In the genomic region with DNA sequence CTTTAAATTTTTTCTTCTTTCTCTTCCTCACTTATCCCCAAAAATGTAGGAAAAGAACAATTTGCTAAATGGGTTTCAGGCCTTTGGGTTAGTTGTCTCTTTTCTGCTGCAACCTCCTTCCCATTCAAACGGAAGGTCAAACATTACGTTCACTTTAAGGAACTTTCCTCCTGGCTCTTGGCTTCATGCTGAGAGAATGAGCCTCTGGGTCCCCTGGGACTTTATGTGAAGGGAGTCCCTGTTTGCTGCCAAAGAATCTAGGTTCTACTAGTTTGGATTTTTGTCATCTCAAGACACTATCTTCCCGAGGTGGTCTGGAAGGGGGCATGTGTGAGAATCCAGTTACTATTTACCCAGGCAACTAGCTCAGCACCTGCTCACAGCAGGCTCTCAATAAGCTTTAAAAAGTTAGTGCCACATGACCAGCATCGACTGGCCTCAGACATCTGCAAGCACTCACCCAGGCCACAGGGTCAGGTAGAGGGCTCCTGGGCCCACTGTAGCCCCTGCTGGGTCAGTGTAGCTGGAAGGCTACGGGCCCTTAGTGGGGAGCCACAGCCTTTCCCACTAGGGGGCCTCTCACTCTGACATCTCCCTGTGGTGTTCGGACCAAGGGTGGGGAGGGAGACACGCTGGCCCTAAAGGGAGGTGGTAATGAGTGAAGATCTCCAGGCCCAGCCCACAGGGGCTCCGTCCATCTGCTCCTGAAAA, we compare ENCODE assay signal across 11 cellular contexts. TPM values are rescaled to one million over a fixed set of nuclear protein-coding genes. Genes with fewer than 3 reads are reported as not detected.
DNase-seq lines count a peak whose midpoint lies in the region; ATAC-seq and TF ChIP-seq lines count a peak whose summit lies in the region.
"Had no signal": no experiment of that assay in that cellular context is flagged by ENCODE, and none has a peak within 500 bp of the region (broad histone marks: within the 10 kb centered on the region; RNA-seq: fewer than 3 reads in every experiment).

No MANE protein-coding gene starts in this region.

- peak in 7 of 12 donors; percentile 16 to 38 (median 27) for TF ChIP-seq CTCF in heart left ventricle (IDR thresholded peaks at IDR 0.05)
- peak; percentile 12 for TF ChIP-seq CTCF in fibroblast of the aortic adventitia (IDR thresholded peaks at IDR 0.05; ENCODE audit: insufficient read depth, low read length)
- TF ChIP-seq CTCF in gastroesophageal sphincter (IDR thresholded peaks at IDR 0.05): peak in 1 of 4 experiments; percentile 26
- TF ChIP-seq CTCF in hepatocyte (IDR thresholded peaks at IDR 0.05; ENCODE audit: poor library complexity): no peak

- peak overlapping the region in 10 of 12 donors; percentile 40 to 78 (median 51) for H3K27ac ChIP-seq in heart left ventricle
- peak overlapping the region; percentile 46 for H3K27ac ChIP-seq in temporal lobe (ENCODE audit: low read depth, low read length)
- H3K27ac ChIP-seq in gastroesophageal sphincter: peak overlapping the region in 2 of 4 donors; percentile 64 to 77
- no peak overlapping the region for H3K27ac ChIP-seq in hepatocyte
- H3K27ac ChIP-seq: tibial nerve had no signal

- 23 to 45% (median 39%) methylated on average over 5 to 8 of the region's 8 CpGs for WGBS in heart left ventricle, 4 donors
- WGBS in gastroesophageal sphincter (ENCODE audit: low coverage in 1 of 2), 2 donors: 24 to 50% methylated on average over 3 of the region's 8 CpGs
- 65% methylated on average over 8 of the region's 8 CpGs for WGBS in hepatocyte (ENCODE audit: low lambda C conversion rate, missing lambda C conversion rate)

- DNase-seq in heart left ventricle: no peak
- no peak for DNase-seq in Right ventricle myocardium inferior (ENCODE audit: missing footprints)
- DNase-seq in SK-MEL-5 (ENCODE audit: low read depth, low spot score): peak; percentile 55
- DNase-seq in fibroblast of the aortic adventitia (ENCODE audit: low read depth): no peak
- no peak for DNase-seq in hepatocyte (ENCODE audit: low spot score)
- DNase-seq: activated CD8-positive, alpha-beta memory T cell treated with anti-CD3 and anti-CD28 coated beads, Interleukin-2, amount 50 U/mL, for 4 hours; NCI-H1930 had no signal

- no peaks in the 10 kb centered on the region for H3K79me2 ChIP-seq in hepatocyte

- H3K27me3 ChIP-seq in heart left ventricle (no peaks in the 10 kb centered on the region), gastroesophageal sphincter (no peaks in the 10 kb centered on the region), hepatocyte (no peaks in the 10 kb centered on the region)
- H3K27me3 ChIP-seq: tibial nerve had no signal

- H3K36me3 ChIP-seq in heart left ventricle (peaks cover 0 to 3% (median 0%) of the 10 kb centered on the region in 9 donors), gastroesophageal sphincter (peaks cover 0 to 33% of the 10 kb centered on the region in 2 donors), hepatocyte (replicated peaks; ENCODE audit: insufficient read depth, low read depth) (no peaks in the 10 kb centered on the region)

- H3K4me3 ChIP-seq in heart left ventricle (no peak overlapping the region), fibroblast of the aortic adventitia (ENCODE audit: low read depth, low read length) (no peak overlapping the region), gastroesophageal sphincter (no peak overlapping the region), hepatocyte (no peak overlapping the region)
- H3K4me3 ChIP-seq: tibial nerve had no signal

- ATAC-seq in heart left ventricle: peak in 3 of 4 donors; percentile 16 to 35 (median 26)
- ATAC-seq in Right ventricle myocardium inferior: no peak
- ATAC-seq in GM19023 (IDR thresholded peaks at IDR 0.05; ENCODE audit: unreplicated experiment): no peak
- ATAC-seq in gastroesophageal sphincter: no peak

- no peaks in the 10 kb centered on the region for H4K20me1 ChIP-seq in hepatocyte (ENCODE audit: insufficient read depth, poor library complexity, severe bottlenecking)

- H3K4me1 ChIP-seq in heart left ventricle (peaks cover 2 to 59% (median 23%) of the 10 kb centered on the region in 12 donors), gastroesophageal sphincter (peaks cover 0 to 46% (median 7%) of the 10 kb centered on the region in 3 donors), hepatocyte (ENCODE audit: insufficient read depth) (no peaks in the 10 kb centered on the region)

- H3K4me2 ChIP-seq in hepatocyte: no peak overlapping the region

- H3K9me2 ChIP-seq in hepatocyte (replicated peaks; ENCODE audit: insufficient read depth): no peaks in the 10 kb centered on the region

- no peak for TF ChIP-seq POLR2A in heart left ventricle (IDR thresholded peaks at IDR 0.05)
- no peak for TF ChIP-seq POLR2A in gastroesophageal sphincter (IDR thresholded peaks at IDR 0.05)

- intact Hi-C loops in heart left ventricle (cut with DNase I) (no loop called here), Right ventricle myocardium inferior (cut with DNase I) (no loop called here)

- no peak overlapping the region for H2AFZ ChIP-seq in hepatocyte

- H3K9me3 ChIP-seq in heart left ventricle (no peaks in the 10 kb centered on the region), gastroesophageal sphincter (no peaks in the 10 kb centered on the region), hepatocyte (ENCODE audit: low read depth) (no peaks in the 10 kb centered on the region)
- H3K9me3 ChIP-seq: tibial nerve had no signal

- in situ Hi-C loops in SK-MEL-5 (cut with HindIII; ENCODE audit: low pct_unique_long_range_greater_than_20kb, low sequenced_read_pairs): no loop called here

- no peak for TF ChIP-seq EP300 in gastroesophageal sphincter (IDR thresholded peaks at IDR 0.05)

RNA-seq across cellular contexts. Expression of a gene that starts 40.5 kb away (rescaled TPM):
- total RNA-seq in heart left ventricle (10 to 100 TPM in 2 of 9 donors, 1 to 10 TPM in 7; 5.6 to 16.8 (median 8.0) TPM), Right ventricle myocardium inferior (12.1 TPM), fibroblast of the aortic adventitia (ENCODE audit: low replicate concordance) (3.3 TPM in 1 of 2 replicates, not detected in the other), temporal lobe (9.8 TPM), gastroesophageal sphincter (10 to 100 TPM; 13.7 to 23.2 (median 15.2) TPM), hepatocyte (0.60 and 0.64 TPM in 2 replicates)
- polyA plus RNA-seq in heart left ventricle (1 to 10 TPM; 4.1 TPM), hepatocyte (1.7 TPM in 1 of 2 replicates, not detected in the other)
- 6.8 and 7.1 TPM in 2 replicates for total RNA-seq in SK-MEL-5 (2014; rRNA removed; shearing (Covaris generic))
- polyA plus RNA-seq in SK-MEL-5 (2015; cell fraction: cytosol; rRNA removed): 7.0 and 12.5 TPM in 2 replicates
- polyA plus RNA-seq in SK-MEL-5 (2015; cell fraction: nucleus; rRNA removed): 4.2 and 4.8 TPM in 2 replicates

Comparison
In these comparisons a context has a peak if more than half of its experiments do, and no peak if none do; other contexts are left out.
1. ATAC-seq: peak in heart left ventricle (3 of 4); none in Right ventricle myocardium inferior (single experiment), GM19023 (single experiment) and gastroesophageal sphincter (single experiment).